ENCODE assay signal across 33 cellular contexts in genomic region chr5:62275581-62275980, GRCh38.
"Had no signal": no experiment of that assay in that cellular context is flagged by ENCODE, and none has a peak within 500 bp of the region (broad histone marks: within the 10 kb centered on the region; RNA-seq: fewer than 3 reads in every experiment).

No MANE protein-coding gene starts in this region.

- H3K27ac ChIP-seq: adrenal gland, body of pancreas, brain microvascular endothelial cell, breast epithelium, VCaP had no signal

- H3K27me3 ChIP-seq: adrenal gland, body of pancreas, brain microvascular endothelial cell, breast epithelium had no signal

- H3K9me3 Mint-ChIP-seq: activated B cell treated with CpG ODN at 0.5 μM for 24 hours; activated naive CD4-positive, alpha-beta T cell treated with anti-CD3 and anti-CD28 coated beads for 36 hours; activated T-cell treated with anti-CD3 and anti-CD28 coated beads, Interleukin-2, amount 50 U/mL, for 24 hours had no signal

- ATAC-seq: activated CD8-positive, alpha-beta memory T cell treated with anti-CD3 and anti-CD28 coated beads, Interleukin-2, amount 10 ng/mL, durations not matched to agents 7 days and 5 days; activated CD8-positive, alpha-beta T cell treated with anti-CD3 and anti-CD28 coated beads, Interleukin-2, amount 10 ng/mL, durations not matched to agents 7 days and 5 days; activated naive CD4-positive, alpha-beta T cell treated with anti-CD3 and anti-CD28 coated beads, Interleukin-2, amount 50 U/mL, for 72 hours; body of pancreas had no signal

- H3K4me3 Mint-ChIP-seq: activated B cell treated with CpG ODN at 0.5 μM for 24 hours; activated CD4-positive, alpha-beta memory T cell treated with anti-CD3 and anti-CD28 coated beads, Interleukin-2, amount 10 ng/mL, durations not matched to agents 7 days and 5 days; activated CD4-positive, alpha-beta T cell treated with anti-CD3 and anti-CD28 coated beads, Interleukin-2, amount 10 ng/mL, durations not matched to agents 7 days and 5 days; activated CD8-positive, alpha-beta memory T cell treated with anti-CD3 and anti-CD28 coated beads, Interleukin-2, amount 10 ng/mL, durations not matched to agents 7 days and 5 days; activated CD8-positive, alpha-beta T cell treated with anti-CD3 and anti-CD28 coated beads, Interleukin-2, amount 10 ng/mL, durations not matched to agents 7 days and 5 days; activated naive CD4-positive, alpha-beta T cell treated with anti-CD3 and anti-CD28 coated beads for 36 hours; activated naive CD8-positive, alpha-beta T cell treated with anti-CD3 and anti-CD28 coated beads for 36 hours; activated T-cell treated with anti-CD3 and anti-CD28 coated beads, Interleukin-2, amount 50 U/mL, for 24 hours; T-helper 1 cell treated with Interleukin-12 subunit alpha and Interleukin-12 subunit beta and Interleukin-4 antibody, amounts not matched to agents 30 μg/mL and 1 μg/mL, for 36 hours; T-helper 2 cell treated with Interferon-gamma antibody and Interleukin-4, amounts not matched to agents 5 μg/mL and 100 μg/mL, for 36 hours had no signal

- H3K27ac Mint-ChIP-seq: activated B cell treated with CpG ODN at 0.5 μM for 24 hours; activated CD4-positive, alpha-beta memory T cell treated with anti-CD3 and anti-CD28 coated beads, Interleukin-2, amount 10 ng/mL, durations not matched to agents 7 days and 5 days; activated CD4-positive, alpha-beta T cell treated with anti-CD3 and anti-CD28 coated beads, Interleukin-2, amount 10 ng/mL, durations not matched to agents 7 days and 5 days; activated CD8-positive, alpha-beta memory T cell treated with anti-CD3 and anti-CD28 coated beads, Interleukin-2, amount 10 ng/mL, durations not matched to agents 7 days and 5 days; activated CD8-positive, alpha-beta T cell treated with anti-CD3 and anti-CD28 coated beads, Interleukin-2, amount 10 ng/mL, durations not matched to agents 7 days and 5 days; activated naive CD4-positive, alpha-beta T cell treated with anti-CD3 and anti-CD28 coated beads for 36 hours; activated naive CD4-positive, alpha-beta T cell treated with anti-CD3 and anti-CD28 coated beads, Interleukin-2, amount 50 U/mL, for 72 hours; activated naive CD8-positive, alpha-beta T cell treated with anti-CD3 and anti-CD28 coated beads for 36 hours; activated T-cell treated with anti-CD3 and anti-CD28 coated beads, Interleukin-2, amount 50 U/mL, for 24 hours; T-helper 1 cell treated with Interleukin-12 subunit alpha and Interleukin-12 subunit beta and Interleukin-4 antibody, amounts not matched to agents 30 μg/mL and 1 μg/mL, for 36 hours; T-helper 2 cell treated with Interferon-gamma antibody and Interleukin-4, amounts not matched to agents 5 μg/mL and 100 μg/mL, for 36 hours had no signal

- H3K4me1 Mint-ChIP-seq: activated B cell treated with CpG ODN at 0.5 μM for 24 hours had no signal

- H3K9me3 ChIP-seq: adrenal gland, body of pancreas, breast epithelium had no signal

- FAIRE-seq: astrocyte, TTC549 had no signal

- DNase-seq: activated B cell treated with CpG ODN at 0.5 μM for 24 hours; activated CD4-positive, alpha-beta memory T cell treated with anti-CD3 and anti-CD28 coated beads, Interleukin-2, amount 10 ng/mL, durations not matched to agents 7 days and 5 days; activated CD4-positive, alpha-beta T cell treated with anti-CD3 and anti-CD28 coated beads for 48 hours; activated CD4-positive, alpha-beta T cell treated with anti-CD3 and anti-CD28 coated beads, Interleukin-2, amount 10 ng/mL, durations not matched to agents 7 days and 5 days; activated CD4-positive, alpha-beta T cell treated with anti-CD3 and anti-CD28 coated beads, Interleukin-2, amount 50 U/mL, for 48 hours; activated CD4-positive, CD25-positive, alpha-beta regulatory T cell treated with anti-CD3 and anti-CD28 coated beads, Interleukin-2, amount 50 U/mL, for 72 hours; activated CD8-positive, alpha-beta memory T cell treated with anti-CD3 and anti-CD28 coated beads for 24 hours; activated CD8-positive, alpha-beta memory T cell treated with anti-CD3 and anti-CD28 coated beads, Interleukin-2, amount 10 ng/mL, durations not matched to agents 7 days and 5 days; activated CD8-positive, alpha-beta memory T cell treated with anti-CD3 and anti-CD28 coated beads, Interleukin-2, amount 50 U/mL, for 48 hours; activated CD8-positive, alpha-beta T cell treated with anti-CD3 and anti-CD28 coated beads, Interleukin-2, amount 10 ng/mL, durations not matched to agents 7 days and 5 days; activated effector memory CD4-positive, alpha-beta T cell treated with anti-CD3 and anti-CD28 coated beads, Interleukin-2, amount 50 U/mL, for 16 hours; activated gamma-delta T cell treated with Interleukin-2 at 50 U/mL for 16 hours; activated naive CD4-positive, alpha-beta T cell; activated naive CD4-positive, alpha-beta T cell treated with anti-CD3 and anti-CD28 coated beads for 36 hours; activated naive CD4-positive, alpha-beta T cell treated with anti-CD3 and anti-CD28 coated beads, Interleukin-2, amount 50 U/mL, for 16 hours; activated naive CD8-positive, alpha-beta T cell treated with anti-CD3 and anti-CD28 coated beads for 36 hours; activated T-cell treated with anti-CD3 and anti-CD28 coated beads, Interleukin-2, amount 50 U/mL, for 24 hours; adrenal gland; amniotic stem cell; aorta; body of pancreas; brain microvascular endothelial cell; central memory CD4-positive, alpha-beta T cell; T-helper 1 cell; T-helper 2 cell; T-helper 9 cell had no signal

- H3K4me1 ChIP-seq: adrenal gland, body of pancreas, breast epithelium had no signal

- H3K36me3 Mint-ChIP-seq: activated naive CD8-positive, alpha-beta T cell treated with anti-CD3 and anti-CD28 coated beads for 36 hours had no signal

- H3K4me3 ChIP-seq: adrenal gland, body of pancreas, breast epithelium had no signal

- H3K27me3 Mint-ChIP-seq: activated CD4-positive, alpha-beta memory T cell treated with anti-CD3 and anti-CD28 coated beads, Interleukin-2, amount 10 ng/mL, durations not matched to agents 7 days and 5 days; activated CD4-positive, alpha-beta T cell treated with anti-CD3 and anti-CD28 coated beads, Interleukin-2, amount 10 ng/mL, durations not matched to agents 7 days and 5 days; activated CD8-positive, alpha-beta memory T cell treated with anti-CD3 and anti-CD28 coated beads, Interleukin-2, amount 10 ng/mL, durations not matched to agents 7 days and 5 days; activated naive CD8-positive, alpha-beta T cell treated with anti-CD3 and anti-CD28 coated beads for 36 hours; activated T-cell treated with anti-CD3 and anti-CD28 coated beads, Interleukin-2, amount 50 U/mL, for 24 hours had no signal

- H3K36me3 ChIP-seq: adrenal gland, brain microvascular endothelial cell, breast epithelium had no signal
